12 cellular contexts compared by ENCODE assay signal in genomic region chr16:30186444-30186781, GRCh38. TPM values are rescaled to one million over a fixed set of nuclear protein-coding genes. Genes with fewer than 3 reads are reported as not detected.
DNase-seq lines count a peak whose midpoint lies in the region; ATAC-seq and TF ChIP-seq lines count a peak whose summit lies in the region.
"Had no signal": no experiment of that assay in that cellular context is flagged by ENCODE, and none has a peak within 500 bp of the region (broad histone marks: within the 10 kb centered on the region; RNA-seq: fewer than 3 reads in every experiment).

No MANE protein-coding gene starts in this region.

- no peak for TF ChIP-seq POLR2A in NB4 (IDR thresholded peaks at IDR 0.05; ENCODE audit: extremely low read depth, insufficient read length)

- H3K79me2 ChIP-seq in DOHH2 (ENCODE audit: control insufficient read depth, low read length), result peaks cover 45% of the 10 kb centered on the region

- no peaks in the 10 kb centered on the region for H3K27me3 Mint-ChIP-seq in activated naive CD8-positive, alpha-beta T cell treated with anti-CD3 and anti-CD28 coated beads, Interleukin-2, amount 50 U/mL, for 24 hours
- no peaks in the 10 kb centered on the region for H3K27me3 Mint-ChIP-seq in neural crest cell (ENCODE audit: low read depth)

- DNase-seq in NB4 (ENCODE audit: low read depth) (no peak), neural crest cell (ENCODE audit: low read depth, low spot score) (no peak), ACHN (no peak), NCI-H1436 (lab: John Stamatoyannopoulos, UW) (no peak), occipital lobe (lab: John Stamatoyannopoulos, UW) (no peak), MV-4-11 (lab: John Stamatoyannopoulos, UW) (no peak)
- DNase-seq in activated naive CD8-positive, alpha-beta T cell treated with anti-CD3 and anti-CD28 coated beads, Interleukin-2, amount 50 U/mL, for 24 hours, result no peak
- DNase-seq: mesendoderm, NCI-H187 treated with DMSO at 0.1 percent for 48 hours had no signal

- peak overlapping the region; percentile 96 for H3K4me2 ChIP-seq in DOHH2 (ENCODE audit: low read length)

- H3K4me1 Mint-ChIP-seq in activated naive CD8-positive, alpha-beta T cell treated with anti-CD3 and anti-CD28 coated beads, Interleukin-2, amount 50 U/mL, for 24 hours, result peaks cover 35% of the 10 kb centered on the region
- H3K4me1 Mint-ChIP-seq in neural crest cell, result peaks cover 5% of the 10 kb centered on the region

- no peaks in the 10 kb centered on the region for H3K9me2 ChIP-seq in DOHH2 (replicated peaks; ENCODE audit: control insufficient read depth, low read length)

- H3K36me3 ChIP-seq in DOHH2 (ENCODE audit: control insufficient read depth, low read length), result peaks cover 43% of the 10 kb centered on the region
- H3K36me3 ChIP-seq: gastroesophageal sphincter had no signal

- H3K36me3 Mint-ChIP-seq in activated naive CD8-positive, alpha-beta T cell treated with anti-CD3 and anti-CD28 coated beads, Interleukin-2, amount 50 U/mL, for 24 hours (ENCODE audit: low read depth), result peaks cover 38% of the 10 kb centered on the region
- no peaks in the 10 kb centered on the region for H3K36me3 Mint-ChIP-seq in neural crest cell (ENCODE audit: low read depth)

- H4K20me1 ChIP-seq in DOHH2 (ENCODE audit: control insufficient read depth, insufficient read depth, low read depth, low read length), result peaks cover 6% of the 10 kb centered on the region; the same call in 1 of the 2 replicates

- ATAC-seq in activated naive CD8-positive, alpha-beta T cell treated with anti-CD3 and anti-CD28 coated beads, Interleukin-2, amount 50 U/mL, for 24 hours, result no peak
- ATAC-seq: gastroesophageal sphincter, Panc1 had no signal

- H3K4me3 ChIP-seq in DOHH2 (ENCODE audit: low read length) (peak overlapping the region; percentile 84), NB4 (ENCODE audit: low read depth, low read length) (peak overlapping the region; percentile 90)
- H3K4me3 ChIP-seq: gastroesophageal sphincter had no signal

- H3K4me3 Mint-ChIP-seq in activated naive CD8-positive, alpha-beta T cell treated with anti-CD3 and anti-CD28 coated beads, Interleukin-2, amount 50 U/mL, for 24 hours, result peak overlapping the region; percentile 96
- H3K4me3 Mint-ChIP-seq in neural crest cell, result peak overlapping the region; percentile 67

- H3K9me3 ChIP-seq in DOHH2 (ENCODE audit: control insufficient read depth, insufficient read depth, low read length), result no peaks in the 10 kb centered on the region
- H3K9me3 ChIP-seq: gastroesophageal sphincter had no signal

- peak overlapping the region; percentile 97 for H3K27ac Mint-ChIP-seq in activated naive CD8-positive, alpha-beta T cell treated with anti-CD3 and anti-CD28 coated beads, Interleukin-2, amount 50 U/mL, for 24 hours
- H3K27ac Mint-ChIP-seq in neural crest cell (ENCODE audit: unreplicated experiment), result no peak overlapping the region

- no peaks in the 10 kb centered on the region for H3K27me3 ChIP-seq in DOHH2 (ENCODE audit: control insufficient read depth, low read length)
- H3K27me3 ChIP-seq: gastroesophageal sphincter had no signal

- H3K9me3 Mint-ChIP-seq in activated naive CD8-positive, alpha-beta T cell treated with anti-CD3 and anti-CD28 coated beads, Interleukin-2, amount 50 U/mL, for 24 hours, result no peaks in the 10 kb centered on the region
- no peaks in the 10 kb centered on the region for H3K9me3 Mint-ChIP-seq in neural crest cell

- peaks cover 45% of the 10 kb centered on the region for H3K4me1 ChIP-seq in DOHH2 (ENCODE audit: control insufficient read depth, low read length)

- peaks cover 35% of the 10 kb centered on the region for H3F3A ChIP-seq in DOHH2 (ENCODE audit: control insufficient read depth, insufficient read depth)

- TF ChIP-seq CTCF in DOHH2 (IDR thresholded peaks at IDR 0.05; ENCODE audit: low read depth, low read length, poor library complexity, severe bottlenecking) (no peak), NB4 (IDR thresholded peaks at IDR 0.05; ENCODE audit: low read depth, low read length) (no peak), neural crest cell (conservative IDR thresholded peaks at IDR 0.05) (no peak)

- in situ Hi-C loops in ACHN (cut with HindIII; ENCODE audit: low pct_ligation_motif_present, low pct_unique_long_range_greater_than_20kb, low sequenced_read_pairs), result no loop called here

- H3K27ac ChIP-seq in DOHH2 (ENCODE audit: low read depth, low read length), result peak overlapping the region; percentile 96

RNA-seq across cellular contexts. Expression of gene CORO1A, which starts 3.0 kb away (rescaled TPM):
- total RNA-seq in neural crest cell, result 25.2 and 25.8 TPM in 2 replicates
- 15.9 TPM for total RNA-seq in occipital lobe

RNA-seq across cellular contexts. Expression of gene BOLA2B, which starts 7.1 kb away (rescaled TPM):
- total RNA-seq in neural crest cell, result 103 and 118 TPM in 2 replicates
- 12.5 TPM for total RNA-seq in occipital lobe

RNA-seq across cellular contexts. Expression of gene SLX1A, which starts 7.3 kb away (rescaled TPM):
- total RNA-seq in neural crest cell (45.0 and 69.1 TPM in 2 replicates), occipital lobe (13.9 TPM)

RNA-seq across cellular contexts. Expression of gene SULT1A3, which starts 12.6 kb away (rescaled TPM):
- total RNA-seq in neural crest cell, result 23.9 and 26.4 TPM in 2 replicates
- 2.3 TPM for total RNA-seq in occipital lobe
